In genomic region chr19:45641274-45642105, GRCh38 we compare ENCODE assay signal across 1 cellular context.
TF ChIP-seq lines count a peak whose summit lies in the region.

No MANE protein-coding gene starts in this region.

TF ChIP-seq in HepG2, 621 proteins besides CTCF, POLR2A, EP300 and RAD21 (continued from another document and continues in another):
- TF ChIP-seq ZBED4 (CRISPR knock-in tag; IDR thresholded peaks at IDR 0.05; ENCODE audit: borderline replicate concordance) (no peak), DBP (CRISPR knock-in tag; IDR thresholded peaks at IDR 0.05; ENCODE audit: not compliant biosample characterization) (peak; percentile 10), KAT7 (CRISPR knock-in tag; IDR thresholded peaks at IDR 0.05; ENCODE audit: borderline replicate concordance) (no peak), ZNF670 (CRISPR knock-in tag; IDR thresholded peaks at IDR 0.05; ENCODE audit: borderline replicate concordance) (no peak), HNRNPH1 (optimal IDR thresholded peaks at IDR 0.05; ENCODE audit: low read depth, low read length) (no peak), AHDC1 (CRISPR knock-in tag; IDR thresholded peaks at IDR 0.05; ENCODE audit: borderline replicate concordance) (0 out of 2 replicates have a peak, but pooled peaks have one; percentile 34), ZSCAN9 (CRISPR knock-in tag; IDR thresholded peaks at IDR 0.05; ENCODE audit: borderline replicate concordance) (0 out of 2 replicates have a peak, but pooled peaks have one; percentile 32), ZNF431 (CRISPR knock-in tag; IDR thresholded peaks at IDR 0.05; ENCODE audit: borderline replicate concordance, low read depth) (no peak), LCORL (IDR thresholded peaks at IDR 0.05) (no peak), LCORL (CRISPR knock-in tag; IDR thresholded peaks at IDR 0.05) (0 out of 2 replicates have a peak, but pooled peaks have one; percentile 45), HNRNPL (IDR thresholded peaks at IDR 0.05; ENCODE audit: low read depth, low read length) (no peak), HOXA7 (CRISPR knock-in tag; IDR thresholded peaks at IDR 0.05) (no peak), ZNF142 (CRISPR knock-in tag; IDR thresholded peaks at IDR 0.05) (no peak), ZFP90 (CRISPR knock-in tag; IDR thresholded peaks at IDR 0.05; ENCODE audit: borderline replicate concordance) (no peak; the same call in 1 of the 2 replicates), ZNF350 (CRISPR knock-in tag; IDR thresholded peaks at IDR 0.05; ENCODE audit: borderline replicate concordance, low read depth) (peak; percentile 52; the same call in 1 of the 2 replicates), ARNT (IDR thresholded peaks at IDR 0.05) (no peak), ZNF275 (CRISPR knock-in tag; IDR thresholded peaks at IDR 0.05; ENCODE audit: borderline replicate concordance) (no peak), ZBTB39 (CRISPR knock-in tag; IDR thresholded peaks at IDR 0.05) (no peak), AHR (CRISPR knock-in tag; IDR thresholded peaks at IDR 0.05) (no peak), FOXO1 (CRISPR knock-in tag; IDR thresholded peaks at IDR 0.05) (no peak), ZFP36L2 (CRISPR knock-in tag; IDR thresholded peaks at IDR 0.05) (no peak), HMGXB4 (CRISPR knock-in tag; IDR thresholded peaks at IDR 0.05; ENCODE audit: borderline replicate concordance in 1 of 2, low read depth in 1 of 2) (peak; percentile 40 to 59), ZNF180 (CRISPR knock-in tag; IDR thresholded peaks at IDR 0.05; ENCODE audit: borderline replicate concordance, low read depth) (no peak), FOXP4 (CRISPR knock-in tag; IDR thresholded peaks at IDR 0.05) (peak; percentile 19; the same call in 1 of the 2 replicates), ZNF777 (CRISPR knock-in tag; IDR thresholded peaks at IDR 0.05) (0 out of 2 replicates have a peak, but pooled peaks have one; percentile 61), ZC3H13 (CRISPR knock-in tag; IDR thresholded peaks at IDR 0.05) (peak; percentile 77; the same call in 1 of the 2 replicates), HHEX (CRISPR knock-in tag; IDR thresholded peaks at IDR 0.05) (no peak)
